Comparison of ENCODE assay signal across 8 cellular contexts in genomic region chr22:17257578-17257977, GRCh38. TPM values are rescaled to one million over a fixed set of nuclear protein-coding genes. Genes with fewer than 3 reads are reported as not detected.
A peak's percentile ranks its signal among the peaks of the same experiment; 100 is the strongest.
DNase-seq lines count a peak whose midpoint lies in the region; ATAC-seq, FAIRE-seq and TF ChIP-seq lines count a peak whose summit lies in the region.

No MANE protein-coding gene starts in this region.

- POLR2A ChIA-PET in activated CD4-positive, alpha-beta T cell treated with anti-CD3 and anti-CD28 coated beads, Interleukin-2, amount 10 ng/mL, durations not matched to agents 7 days and 5 days (lab: Charles Lee) = interaction anchor here (0.7 to 1.0 kb wide), 2 partner anchors 10 to 52 kb away, joined by 3 to 7 read pairs; no protein-coding TSS in a partner anchor

- H3K27ac Mint-ChIP-seq in activated CD4-positive, alpha-beta T cell treated with anti-CD3 and anti-CD28 coated beads, Interleukin-2, amount 10 ng/mL, durations not matched to agents 7 days and 5 days = peak overlapping the region; percentile 88

- H3K9me3 ChIP-seq in mucosa of descending colon = no peaks in the 10 kb centered on the region
- no peaks in the 10 kb centered on the region for H3K9me3 ChIP-seq in GM23248 (ENCODE audit: low read depth)

- peaks cover 38% of the 10 kb centered on the region for H3K4me1 Mint-ChIP-seq in activated CD4-positive, alpha-beta T cell treated with anti-CD3 and anti-CD28 coated beads, Interleukin-2, amount 10 ng/mL, durations not matched to agents 7 days and 5 days

- H3K27ac ChIP-seq in GM23248 = no peak overlapping the region

- H3K4me3 ChIP-seq in mucosa of descending colon (no peak overlapping the region), GM23248 (no peak overlapping the region)

- H3F3A ChIP-seq in GM23248 (ENCODE audit: insufficient read depth) = no peaks in the 10 kb centered on the region

- no peaks in the 10 kb centered on the region for H4K20me1 ChIP-seq in GM23248 (ENCODE audit: insufficient read depth)

- no peaks in the 10 kb centered on the region for H3K9me3 Mint-ChIP-seq in activated CD4-positive, alpha-beta T cell treated with anti-CD3 and anti-CD28 coated beads, Interleukin-2, amount 10 ng/mL, durations not matched to agents 7 days and 5 days

- H3K9me2 ChIP-seq in GM23248 (ENCODE audit: insufficient read depth) = no peaks in the 10 kb centered on the region

- H3K4me3 Mint-ChIP-seq in activated CD4-positive, alpha-beta T cell treated with anti-CD3 and anti-CD28 coated beads, Interleukin-2, amount 10 ng/mL, durations not matched to agents 7 days and 5 days = no peak overlapping the region

- no peaks in the 10 kb centered on the region for H3K79me2 ChIP-seq in GM23248 (ENCODE audit: insufficient read depth)

- FAIRE-seq in H54 (lab: Jason Lieb, UNC) = no peak

- H3K4me1 ChIP-seq in mucosa of descending colon (ENCODE audit: low read depth) (peaks cover 22% of the 10 kb centered on the region), GM23248 (ENCODE audit: insufficient read depth) (no peaks in the 10 kb centered on the region)

- no peak for TF ChIP-seq POLR2A in H54 (IDR thresholded peaks at IDR 0.05; ENCODE audit: low read depth, low read length)

- H2AFZ ChIP-seq in GM23248 = no peak overlapping the region

- H3K36me3 Mint-ChIP-seq in activated CD4-positive, alpha-beta T cell treated with anti-CD3 and anti-CD28 coated beads, Interleukin-2, amount 10 ng/mL, durations not matched to agents 7 days and 5 days (ENCODE audit: low read depth) = no peaks in the 10 kb centered on the region

- CTCF ChIA-PET in activated CD4-positive, alpha-beta T cell treated with anti-CD3 and anti-CD28 coated beads, Interleukin-2, amount 10 ng/mL, durations not matched to agents 7 days and 5 days (lab: Charles Lee) = interaction anchor here (0.7 to 3.2 kb wide), 7 partner anchors 10 to 183 kb away, joined by 3 to 26 read pairs (median 7); no protein-coding TSS in a partner anchor

- 3 to 11% methylated on average over 3 of the region's 3 CpGs for WGBS in GM23248 (ENCODE audit: low coverage in 1 of 2, low lambda C conversion rate in 2 of 2, missing lambda C conversion rate in 2 of 2), 2 experiments

- no peaks in the 10 kb centered on the region for H3K27me3 ChIP-seq in GM23248 (replicated peaks; ENCODE audit: insufficient read depth)

- no peak for TF ChIP-seq CTCF in mucosa of descending colon (IDR thresholded peaks at IDR 0.05)

- in situ Hi-C loops in GM23248 (cut with MboI) = no loop called here

- no peak overlapping the region for H3K9ac ChIP-seq in GM23248

- DNase-seq in activated CD4-positive, alpha-beta T cell treated with anti-CD3 and anti-CD28 coated beads, Interleukin-2, amount 10 ng/mL, durations not matched to agents 7 days and 5 days = no peak
- no peak for DNase-seq in activated CD4-positive, alpha-beta T cell treated with anti-CD3 and anti-CD28 coated beads, Interleukin-2, amount 50 U/mL, for 1 hour
- peak; percentile 90 for DNase-seq in NCI-H69 (lab: John Stamatoyannopoulos, UW)
- DNase-seq in mucosa of descending colon = no peak
- DNase-seq in GM23248 = no peak
- DNase-seq in SW480 (ENCODE audit: low spot score) = no peak
- no peak for DNase-seq in H54 (ENCODE audit: insufficient read length, low spot score)

- ATAC-seq in HG02840 (IDR thresholded peaks at IDR 0.05; ENCODE audit: low FRiP score, unreplicated experiment) (peak; percentile 48), mucosa of descending colon (peak; percentile 17)

- no peaks in the 10 kb centered on the region for H3K27me3 Mint-ChIP-seq in activated CD4-positive, alpha-beta T cell treated with anti-CD3 and anti-CD28 coated beads, Interleukin-2, amount 10 ng/mL, durations not matched to agents 7 days and 5 days

- intact Hi-C loops in mucosa of descending colon (cut with DNase I, micrococcal nuclease) = no loop called here

- no peak overlapping the region for H3K4me2 ChIP-seq in GM23248 (ENCODE audit: unreplicated experiment)

- H3K36me3 ChIP-seq in mucosa of descending colon (ENCODE audit: low read depth) (no peaks in the 10 kb centered on the region), GM23248 (ENCODE audit: low read depth) (no peaks in the 10 kb centered on the region)

RNA-seq across cellular contexts. Expression of gene ADA2, which starts 38.3 kb away (rescaled TPM):
- 100 to 1,000 TPM; 118 to 137 TPM for total RNA-seq in activated CD4-positive, alpha-beta T cell treated with anti-CD3 and anti-CD28 coated beads, Interleukin-2, amount 10 ng/mL, durations not matched to agents 7 days and 5 days
- 10 to 100 TPM; 10.7 to 18.0 (median 11.7) TPM for total RNA-seq in mucosa of descending colon
- 2.3 and 4.8 TPM in 2 replicates for total RNA-seq in GM23248 (2014; rRNA removed; shearing (Covaris generic))
- polyA plus RNA-seq in GM23248 (2016; fragmentation: Nextera tagmentation; extraction: Ambion mirVana) = 4.1 and 4.3 TPM in 2 replicates

Comparison
In these comparisons a context has a peak if more than half of its experiments do, and no peak if none do; other contexts are left out.
1. RNA of gene ADA2, which starts 38.3 kb away (total RNA-seq): 118 to 137 TPM in activated CD4-positive, alpha-beta T cell treated with anti-CD3 and anti-CD28 coated beads, Interleukin-2, amount 10 ng/mL, durations not matched to agents 7 days and 5 days; 10.7 to 18.0 TPM in mucosa of descending colon and 2.3 to 4.8 TPM in GM23248; every median in the first group is over 4 times any median in the second.